Comparison of ENCODE assay signal across 1 cellular context in genomic region chr6:53458097-53458866, GRCh38.
TF ChIP-seq lines count a peak whose summit lies in the region.

No MANE protein-coding gene starts in this region.

TF ChIP-seq in GM12878, 131 proteins besides CTCF, POLR2A, EP300 and RAD21 (continues in another document):
- TF ChIP-seq PRDM15 (CRISPR knock-in tag; IDR thresholded peaks at IDR 0.05) (no peak), ATF2 (IDR thresholded peaks at IDR 0.05; ENCODE audit: low read length) (no peak), EED (IDR thresholded peaks at IDR 0.05; ENCODE audit: low read depth) (0 out of 2 replicates have a peak, but pooled peaks have one; percentile 30), PML (IDR thresholded peaks at IDR 0.05; ENCODE audit: low read length) (no peak), CHD2 (IDR thresholded peaks at IDR 0.05; ENCODE audit: borderline replicate concordance, low read depth, low read length) (no peak), NFXL1 (IDR thresholded peaks at IDR 0.05; ENCODE audit: borderline replicate concordance) (no peak), CHD4 (IDR thresholded peaks at IDR 0.05) (no peak), MAX (IDR thresholded peaks at IDR 0.05; ENCODE audit: low read depth, low read length) (no peak), HSF1 (IDR thresholded peaks at IDR 0.05; ENCODE audit: low read depth, low read length) (no peak), ETV6 (conservative IDR thresholded peaks at IDR 0.05 in 1 of 2, IDR thresholded peaks at IDR 0.05 in 1 of 2; ENCODE audit: borderline replicate concordance in 1 of 2, low read depth in 1 of 2) (peak in 1 of 2 experiments; percentile 64; a peak in 1 of 4 replicates), ZNF622 (IDR thresholded peaks at IDR 0.05) (no peak), TCF12 (IDR thresholded peaks at IDR 0.05; ENCODE audit: low read depth, low read length) (no peak), MTA3 (IDR thresholded peaks at IDR 0.05; ENCODE audit: borderline replicate concordance, low read length) (no peak), JUND (IDR thresholded peaks at IDR 0.05; ENCODE audit: low read depth, low read length) (no peak), ASH2L (IDR thresholded peaks at IDR 0.05; ENCODE audit: borderline replicate concordance, low read depth) (no peak), RFX5 (IDR thresholded peaks at IDR 0.05; ENCODE audit: low read depth, low read length) (no peak), TCF3 (IDR thresholded peaks at IDR 0.05; ENCODE audit: borderline replicate concordance, insufficient read depth, low read depth, low read length) (no peak), ZNF24 (IDR thresholded peaks at IDR 0.05) (no peak), LARP7 (IDR thresholded peaks at IDR 0.05) (no peak), CHD1 (IDR thresholded peaks at IDR 0.05; ENCODE audit: low read depth, low read length) (no peak), SPI1 (IDR thresholded peaks at IDR 0.05; ENCODE audit: borderline replicate concordance, insufficient read depth, low read depth, low read length) (peak; percentile 57; the same call in 1 of the 2 replicates), CUX1 (IDR thresholded peaks at IDR 0.05; ENCODE audit: insufficient replicate concordance, low read depth, low read length) (no peak), SMC3 (IDR thresholded peaks at IDR 0.05; ENCODE audit: borderline replicate concordance, low read length) (no peak), SMARCA5 (IDR thresholded peaks at IDR 0.05) (no peak), SP1 (IDR thresholded peaks at IDR 0.05; ENCODE audit: low read depth, low read length) (no peak), RB1 (IDR thresholded peaks at IDR 0.05; ENCODE audit: borderline replicate concordance) (no peak), ZNF687 (IDR thresholded peaks at IDR 0.05) (no peak), EGR1 (IDR thresholded peaks at IDR 0.05; ENCODE audit: borderline replicate concordance in 1 of 2, low read depth in 2 of 2, low read length in 2 of 2) (no peak), ZBTB4 (CRISPR knock-in tag; IDR thresholded peaks at IDR 0.05) (no peak), SREBF2 (IDR thresholded peaks at IDR 0.05; ENCODE audit: low read length) (no peak), POU2F2 (IDR thresholded peaks at IDR 0.05; ENCODE audit: borderline replicate concordance, low read depth, low read length) (no peak), SIX5 (IDR thresholded peaks at IDR 0.05; ENCODE audit: low read depth, low read length, severe bottlenecking) (no peak), ZNF384 (IDR thresholded peaks at IDR 0.05; ENCODE audit: borderline replicate concordance, low read depth, low read length) (no peak), E4F1 (IDR thresholded peaks at IDR 0.05; ENCODE audit: borderline replicate concordance, partially characterized antibody) (no peak), NR2C2 (IDR thresholded peaks at IDR 0.05; ENCODE audit: borderline replicate concordance, control insufficient read depth, insufficient read length, low read depth) (no peak), EZH2 (IDR thresholded peaks at IDR 0.05; ENCODE audit: borderline replicate concordance, control insufficient read depth, low read depth, low read length) (no peak)
